Comparison of ENCODE assay signal across 8 cellular contexts in the genomic region with DNA sequence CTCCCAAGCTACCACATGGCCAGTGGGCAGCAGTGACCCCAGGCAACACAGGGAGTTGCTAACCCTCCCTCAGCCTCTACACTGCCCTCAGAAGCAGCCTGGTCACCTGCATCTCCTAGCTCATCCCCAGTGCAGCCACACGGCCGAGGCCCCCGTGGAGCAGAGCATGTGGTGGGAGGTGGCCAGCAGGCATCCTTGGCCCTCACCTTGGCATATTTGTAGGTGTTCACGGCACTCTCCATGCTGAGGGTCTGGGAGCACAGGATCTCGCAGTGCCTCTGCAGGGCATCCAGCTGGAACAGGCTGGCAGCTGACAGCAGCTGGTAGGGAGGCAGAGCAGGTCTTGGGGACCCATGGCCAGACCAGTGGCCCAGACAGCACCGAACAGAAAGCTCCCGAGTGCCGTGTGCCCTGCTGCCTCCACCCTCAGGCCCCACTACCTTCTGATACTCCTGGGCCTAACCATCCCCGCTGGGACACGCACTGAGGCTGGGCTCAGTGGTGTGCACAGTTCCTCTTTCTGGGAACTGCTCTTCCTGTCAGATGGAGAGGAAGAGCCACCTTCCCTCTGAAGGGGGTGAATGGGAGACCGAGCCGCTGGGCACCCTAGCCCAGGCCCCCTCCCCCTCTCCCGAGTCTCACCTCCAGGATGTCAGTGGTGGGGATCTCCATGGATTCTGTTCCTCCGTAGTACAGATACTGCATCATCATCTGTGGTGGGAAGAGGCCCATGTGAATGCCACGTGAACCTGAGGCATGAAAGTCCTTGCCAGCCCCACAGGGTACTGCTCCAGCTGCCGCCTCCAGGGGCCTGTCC. TPM values are rescaled to one million over a fixed set of nuclear protein-coding genes. Genes with fewer than 3 reads are reported as not detected.
DNase-seq lines count a peak whose midpoint lies in the region; ATAC-seq and TF ChIP-seq lines count a peak whose summit lies in the region.

No MANE protein-coding gene starts in this region.

- H3K9me3 Mint-ChIP-seq in Calu3 (ENCODE audit: low read depth, unreplicated experiment), result no peaks in the 10 kb centered on the region
- H3K9me3 Mint-ChIP-seq in endothelial cell (ENCODE audit: unreplicated experiment), result no peaks in the 10 kb centered on the region
- no peaks in the 10 kb centered on the region for H3K9me3 Mint-ChIP-seq in stimulated activated effector memory CD8-positive, alpha-beta T cell treated with anti-CD3 and anti-CD28 coated beads, Interleukin-12 subunit alpha, Interleukin-12 subunit beta, amount 100 ng/mL, for 72 hours

- CTCF ChIA-PET in Calu3 (lab: Charles Lee), result no interaction called here

- H3K27ac Mint-ChIP-seq in Calu3 (ENCODE audit: unreplicated experiment) (peak overlapping the region; percentile 38), endothelial cell (ENCODE audit: unreplicated experiment) (peak overlapping the region; percentile 64)
- no peak overlapping the region for H3K27ac Mint-ChIP-seq in stimulated activated effector memory CD8-positive, alpha-beta T cell treated with anti-CD3 and anti-CD28 coated beads, Interleukin-12 subunit alpha, Interleukin-12 subunit beta, amount 100 ng/mL, for 72 hours

- H3K4me3 Mint-ChIP-seq in Calu3 (ENCODE audit: low read depth, unreplicated experiment), result no peak overlapping the region
- H3K4me3 Mint-ChIP-seq in endothelial cell (ENCODE audit: unreplicated experiment), result no peak overlapping the region
- no peak overlapping the region for H3K4me3 Mint-ChIP-seq in stimulated activated effector memory CD8-positive, alpha-beta T cell treated with anti-CD3 and anti-CD28 coated beads, Interleukin-12 subunit alpha, Interleukin-12 subunit beta, amount 100 ng/mL, for 72 hours

- intact Hi-C loops in Calu3 (cut with micrococcal nuclease; ENCODE audit: unreplicated experiment), result no loop called here

- TF ChIP-seq CTCF in Calu3 (IDR thresholded peaks at IDR 0.05; ENCODE audit: unreplicated experiment) (no peak), GM20000 (IDR thresholded peaks at IDR 0.05; ENCODE audit: extremely low read depth, missing control alignments) (no peak), endothelial cell (IDR thresholded peaks at IDR 0.05; ENCODE audit: unreplicated experiment) (no peak)

- H3K36me3 Mint-ChIP-seq in Calu3 (ENCODE audit: insufficient read depth, unreplicated experiment), result peaks cover 51% of the 10 kb centered on the region
- peaks cover 42% of the 10 kb centered on the region for H3K36me3 Mint-ChIP-seq in endothelial cell (ENCODE audit: low read depth, unreplicated experiment)
- peaks cover 28% of the 10 kb centered on the region for H3K36me3 Mint-ChIP-seq in stimulated activated effector memory CD8-positive, alpha-beta T cell treated with anti-CD3 and anti-CD28 coated beads, Interleukin-12 subunit alpha, Interleukin-12 subunit beta, amount 100 ng/mL, for 72 hours

- BruUV-seq in Calu3 (replicated peaks; lab: Mats Ljungman, UMichigan), result no TSS peak

- no peak for DNase-seq in Calu3
- peak; percentile 54 for DNase-seq in GM20000 (ENCODE audit: low spot score)
- no peak for DNase-seq in endothelial cell (ENCODE audit: low spot score)
- no peak for DNase-seq in stimulated activated effector memory CD8-positive, alpha-beta T cell treated with anti-CD3 and anti-CD28 coated beads, Interleukin-12 subunit alpha, Interleukin-12 subunit beta, amount 100 ng/mL, for 72 hours (ENCODE audit: low spot score in 2 of 2)
- no peak for DNase-seq in A172 (ENCODE audit: low spot score)
- no peak for DNase-seq in 8988T
- DNase-seq in HUDEP-2 (lab: John Stamatoyannopoulos, UW; ENCODE audit: unreplicated experiment in 76 of 76), result no peak

- H3K27me3 Mint-ChIP-seq in Calu3 (ENCODE audit: unreplicated experiment) (no peaks in the 10 kb centered on the region), endothelial cell (ENCODE audit: unreplicated experiment) (peaks cover 21% of the 10 kb centered on the region)

- ATAC-seq in HG03432 (IDR thresholded peaks at IDR 0.05; ENCODE audit: unreplicated experiment), result peak; percentile 86
- no peak for ATAC-seq in stimulated activated effector memory CD8-positive, alpha-beta T cell treated with anti-CD3 and anti-CD28 coated beads, Interleukin-12 subunit alpha, Interleukin-12 subunit beta, amount 100 ng/mL, for 72 hours

- H3K4me1 Mint-ChIP-seq in Calu3 (ENCODE audit: low read depth, unreplicated experiment) (no peaks in the 10 kb centered on the region), endothelial cell (ENCODE audit: unreplicated experiment) (peaks cover 13% of the 10 kb centered on the region)
- peaks cover 8% of the 10 kb centered on the region for H3K4me1 Mint-ChIP-seq in stimulated activated effector memory CD8-positive, alpha-beta T cell treated with anti-CD3 and anti-CD28 coated beads, Interleukin-12 subunit alpha, Interleukin-12 subunit beta, amount 100 ng/mL, for 72 hours

RNA-seq across cellular contexts. Expression of a gene that starts 48.8 kb away (rescaled TPM):
- total RNA-seq in Calu3 (2022) (74.7 and 80.1 TPM in 2 replicates), endothelial cell (ENCODE audit: unreplicated experiment) (34.4 TPM)
- total RNA-seq in A172 (2014; rRNA removed; shearing (Covaris generic)), result 32.6 and 34.3 TPM in 2 replicates
